Comparison of ENCODE assay signal across 9 cellular contexts in the genomic region with DNA sequence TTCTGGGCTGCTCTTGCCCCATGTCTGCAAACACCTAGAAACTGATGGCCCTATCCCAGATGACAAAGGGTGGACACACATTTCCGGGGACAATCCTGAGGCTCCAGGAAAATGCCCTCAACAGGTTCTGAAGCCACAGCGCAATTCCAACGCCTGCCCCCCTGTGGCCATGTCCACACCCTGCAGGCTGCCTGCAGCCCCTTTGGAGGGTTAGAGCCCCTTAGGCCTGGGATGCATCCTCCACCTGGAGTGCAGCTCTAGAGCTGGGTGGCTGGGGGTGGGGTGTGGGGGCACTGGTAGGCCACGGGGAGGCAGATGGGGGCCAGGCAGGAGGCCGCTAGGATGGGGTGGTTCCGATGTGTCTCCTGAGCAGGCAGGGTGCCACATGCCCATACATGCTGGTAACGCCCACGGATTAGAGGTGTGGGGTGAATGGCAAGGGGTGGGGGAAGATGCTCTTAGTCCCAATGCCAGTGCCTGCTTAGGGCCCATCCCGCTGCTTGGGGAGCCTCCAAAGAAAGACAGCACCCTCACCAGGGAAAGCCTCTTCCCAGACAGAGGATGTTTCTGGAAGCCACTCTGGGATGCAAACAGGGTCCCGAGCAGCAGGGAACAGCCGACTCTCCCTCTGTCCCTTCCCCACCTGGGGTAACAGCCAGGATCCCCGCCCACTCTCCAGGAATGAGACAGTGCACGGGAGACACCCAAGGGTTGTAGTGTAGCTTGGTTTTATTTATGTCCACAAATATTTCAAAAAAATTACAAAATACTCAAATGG. TPM values are rescaled to one million over a fixed set of nuclear protein-coding genes. Genes with fewer than 3 reads are reported as not detected.
A peak's percentile ranks its signal among the peaks of the same experiment; 100 is the strongest.
DNase-seq lines count a peak whose midpoint lies in the region; ATAC-seq, FAIRE-seq and TF ChIP-seq lines count a peak whose summit lies in the region.
"Had no signal": no experiment of that assay in that cellular context is flagged by ENCODE, and none has a peak within 500 bp of the region (broad histone marks: within the 10 kb centered on the region; RNA-seq: fewer than 3 reads in every experiment).

No MANE protein-coding gene starts in this region.

- H3K27me3 Mint-ChIP-seq in Calu3 (ENCODE audit: unreplicated experiment) = no peaks in the 10 kb centered on the region
- no peaks in the 10 kb centered on the region for H3K27me3 Mint-ChIP-seq in naive B cell
- H3K27me3 Mint-ChIP-seq: IgD-negative memory B cell had no signal

- no peak overlapping the region for H2AK5ac ChIP-seq in mesenchymal stem cell (ENCODE audit: low read length, severe bottlenecking)

- no peaks in the 10 kb centered on the region for H3K9me3 ChIP-seq in mesenchymal stem cell (ENCODE audit: control insufficient read depth, low read length)

- H3K4me2 ChIP-seq in mesenchymal stem cell (ENCODE audit: low read length, poor library complexity, severe bottlenecking) = no peak overlapping the region

- no peak overlapping the region for H3K4me3 ChIP-seq in Jurkat, Clone E6-1 (ENCODE audit: low read length)
- no peak overlapping the region for H3K4me3 ChIP-seq in bronchial epithelial cell (ENCODE audit: low read depth, low read length)
- H3K4me3 ChIP-seq in mesenchymal stem cell (ENCODE audit: insufficient read depth in 1 of 2, low read depth in 1 of 2, low read length in 2 of 2) = no peak overlapping the region

- H2BK120ac ChIP-seq in mesenchymal stem cell (ENCODE audit: low read depth, low read length) = no peak overlapping the region

- peaks cover 18% of the 10 kb centered on the region for H3K79me1 ChIP-seq in mesenchymal stem cell (replicated peaks; ENCODE audit: low read length, poor library complexity, severe bottlenecking)

- no peak overlapping the region for H4K91ac ChIP-seq in mesenchymal stem cell (ENCODE audit: low read length)

- H3K4me1 Mint-ChIP-seq in Calu3 (ENCODE audit: low read depth, unreplicated experiment) (peaks cover 8% of the 10 kb centered on the region), naive B cell (peaks cover 7 to 10% (median 7%) of the 10 kb centered on the region in 3 donors)

- no peak overlapping the region for H2AFZ ChIP-seq in mesenchymal stem cell (ENCODE audit: low read depth, low read length)

- peak; percentile 34 to 47 for ATAC-seq in naive B cell (ENCODE audit: low read depth in 2 of 2)
- no peak for ATAC-seq in HG02610 (IDR thresholded peaks at IDR 0.05; ENCODE audit: unreplicated experiment)
- no peak for ATAC-seq in HG03354 (IDR thresholded peaks at IDR 0.05; ENCODE audit: poor library complexity, severe bottlenecking, unreplicated experiment)

- no peak overlapping the region for H2BK15ac ChIP-seq in mesenchymal stem cell (ENCODE audit: low read depth, poor library complexity, severe bottlenecking)

- no peak overlapping the region for H3K23ac ChIP-seq in mesenchymal stem cell (ENCODE audit: low read length in 2 of 2)

- no peak overlapping the region for H3K14ac ChIP-seq in mesenchymal stem cell (ENCODE audit: low read length in 2 of 2)

- H3K27me3 ChIP-seq in bronchial epithelial cell (ENCODE audit: control insufficient read depth, insufficient read depth, low read length) (no peaks in the 10 kb centered on the region), mesenchymal stem cell (ENCODE audit: control insufficient read depth in 1 of 2, insufficient read depth in 1 of 2, low read length in 2 of 2) (peaks cover 0 to 5% of the 10 kb centered on the region in 2 experiments)

- CTCF ChIA-PET in Calu3 (lab: Charles Lee) = no interaction called here

- TF ChIP-seq CTCF in Calu3 (IDR thresholded peaks at IDR 0.05; ENCODE audit: unreplicated experiment) (peak; percentile 56), bronchial epithelial cell (IDR thresholded peaks at IDR 0.05; ENCODE audit: insufficient read depth, low read length, severe bottlenecking) (peak; percentile 67)

- no peak overlapping the region for H3K4me3 Mint-ChIP-seq in Calu3 (ENCODE audit: low read depth, unreplicated experiment)
- no peak overlapping the region for H3K4me3 Mint-ChIP-seq in naive B cell
- H3K4me3 Mint-ChIP-seq: IgD-negative memory B cell had no signal

- no peak overlapping the region for H3K18ac ChIP-seq in mesenchymal stem cell (ENCODE audit: low read depth in 1 of 2, low read length in 2 of 2)

- H3K4me1 ChIP-seq in mesenchymal stem cell (ENCODE audit: control insufficient read depth, insufficient read depth, low read depth, low read length) = peaks cover 15% of the 10 kb centered on the region

- H3K36me3 Mint-ChIP-seq in Calu3 (ENCODE audit: insufficient read depth, unreplicated experiment) = peaks cover 9% of the 10 kb centered on the region
- H3K36me3 Mint-ChIP-seq in naive B cell = peaks cover 3 to 5% of the 10 kb centered on the region in 2 donors
- H3K36me3 Mint-ChIP-seq: IgD-negative memory B cell had no signal

- H3K4ac ChIP-seq in mesenchymal stem cell (ENCODE audit: low read depth in 1 of 2, low read length in 2 of 2) = no peak overlapping the region

- H3K36me3 ChIP-seq in bronchial epithelial cell (ENCODE audit: control insufficient read depth, insufficient read depth, low read length) = peaks cover 8% of the 10 kb centered on the region
- H3K36me3 ChIP-seq in mesenchymal stem cell (ENCODE audit: control insufficient read depth in 1 of 2, insufficient read depth in 2 of 2, low read depth in 1 of 2, low read length in 2 of 2) = peaks cover 50 to 62% of the 10 kb centered on the region in 2 experiments

- intact Hi-C loops in Calu3 (cut with micrococcal nuclease; ENCODE audit: unreplicated experiment) = no loop called here

- BruUV-seq in Calu3 (replicated peaks; lab: Mats Ljungman, UMichigan) = no TSS peak

- DNase-seq in Calu3 (peak; percentile 40), bronchial epithelial cell (ENCODE audit: low read depth) (peak; percentile 78), naive B cell (no peak), NCI-H2029 (lab: John Stamatoyannopoulos, UW) (no peak), mesenchymal stem cell (no peak)
- peak; percentile 8 for DNase-seq in Jurkat, Clone E6-1 (ENCODE audit: low read depth, low spot score)

- H2BK5ac ChIP-seq in mesenchymal stem cell (ENCODE audit: low read depth, low read length, poor library complexity, severe bottlenecking) = no peak overlapping the region

- FAIRE-seq in bronchial epithelial cell (lab: Jason Lieb, UNC) = no peak

- H3K27ac ChIP-seq in mesenchymal stem cell (ENCODE audit: low read length, poor library complexity, severe bottlenecking) = no peak overlapping the region

- H3K27ac Mint-ChIP-seq in Calu3 (ENCODE audit: unreplicated experiment) = no peak overlapping the region
- H3K27ac Mint-ChIP-seq in naive B cell = no peak overlapping the region

- no peak overlapping the region for H3K9ac ChIP-seq in mesenchymal stem cell (ENCODE audit: low read length)

- 75% methylated on average over 8 of the region's 13 CpGs for WGBS in mesenchymal stem cell

- no peak overlapping the region for H2BK12ac ChIP-seq in mesenchymal stem cell (ENCODE audit: low read length in 2 of 2)

- no peak overlapping the region for H4K8ac ChIP-seq in mesenchymal stem cell (ENCODE audit: low read length)

- H3K9me3 Mint-ChIP-seq in Calu3 (ENCODE audit: low read depth, unreplicated experiment) (no peaks in the 10 kb centered on the region), naive B cell (peaks cover 0 to 2% (median 0%) of the 10 kb centered on the region in 7 donors)
- H3K9me3 Mint-ChIP-seq: IgD-negative memory B cell had no signal

RNA-seq across cellular contexts. Expression of gene SLC45A1, which starts 34.0 kb away (rescaled TPM):
- 0.73 TPM in 2 replicates for total RNA-seq in Calu3 (2022)
- polyA plus RNA-seq in Jurkat, Clone E6-1 (2012; ENCODE audit: insufficient read depth, insufficient read length) = 0.96 TPM
- 0.26 TPM in 2 replicates for total RNA-seq in bronchial epithelial cell
- under 1 TPM in 3 of 6 donors, not detected in 3; 0.09 to 0.26 (median 0.24) TPM for polyA plus RNA-seq in naive B cell (ENCODE audit: low read depth in 6 of 6)
- polyA plus RNA-seq in mesenchymal stem cell (2013, experiment 1 of 2) = 1.3 TPM
- 1.5 TPM for polyA plus RNA-seq in mesenchymal stem cell (2013, experiment 2 of 2)

Comparison
In these comparisons a context has a peak if more than half of its experiments do, and no peak if none do; other contexts are left out.
1. DNase-seq: peak in Calu3 (single experiment), Jurkat, Clone E6-1 (single experiment) and bronchial epithelial cell (single experiment); none in naive B cell (single experiment), NCI-H2029 (single experiment) and mesenchymal stem cell (single experiment).
2. ATAC-seq: peak in naive B cell (2 of 2); none in HG02610 (single experiment) and HG03354 (single experiment).